Comparison of ENCODE assay signal across 9 cellular contexts in the genomic region with DNA sequence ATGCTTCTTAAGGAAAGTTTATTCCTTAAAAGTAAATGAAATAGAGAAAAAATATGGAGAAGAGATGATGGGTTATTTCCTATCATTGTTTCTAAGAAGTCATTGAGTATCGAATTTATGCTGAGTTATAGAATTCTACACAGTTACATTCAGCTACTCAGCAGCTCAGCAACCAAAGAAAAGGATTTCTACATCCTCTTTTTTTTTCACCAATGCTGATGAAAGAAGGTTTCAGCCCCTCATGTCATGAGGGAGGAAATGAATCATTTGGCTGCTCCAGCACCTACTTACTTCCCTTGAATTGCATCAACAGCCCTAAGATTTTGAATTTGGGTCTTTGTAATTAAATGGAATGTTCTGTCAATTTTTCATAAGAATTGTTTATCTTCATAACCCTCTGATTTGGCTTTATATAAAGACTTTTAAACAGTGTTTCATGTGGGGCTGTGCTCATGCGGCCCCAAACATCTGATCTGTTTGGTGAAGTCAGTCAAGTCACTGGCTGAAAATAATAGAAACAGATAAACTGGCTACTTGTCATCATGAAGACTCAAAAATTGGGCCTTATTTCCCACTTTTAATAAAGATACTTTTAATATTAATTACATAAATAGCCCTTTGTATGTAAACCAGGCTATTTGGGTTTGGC. TPM values are rescaled to one million over a fixed set of nuclear protein-coding genes. Genes with fewer than 3 reads are reported as not detected.
DNase-seq lines count a peak whose midpoint lies in the region; ATAC-seq and TF ChIP-seq lines count a peak whose summit lies in the region.
"Had no signal": no experiment of that assay in that cellular context is flagged by ENCODE, and none has a peak within 500 bp of the region (broad histone marks: within the 10 kb centered on the region; RNA-seq: fewer than 3 reads in every experiment).

No MANE protein-coding gene starts in this region.

- in situ Hi-C loops in SK-MEL-5 (cut with HindIII; ENCODE audit: low pct_unique_long_range_greater_than_20kb, low sequenced_read_pairs), result no loop called here

- H3K27ac ChIP-seq in dorsolateral prefrontal cortex, result no peak overlapping the region
- H3K27ac ChIP-seq: 22Rv1 had no signal

- peaks cover 0 to 9% (median 0%) of the 10 kb centered on the region in 45 donors for H3K27me3 ChIP-seq in dorsolateral prefrontal cortex

- intact Hi-C loops in dorsolateral prefrontal cortex (cut with DNase I), result no loop called here

- DNase-seq in NCI-H1694 treated with DMSO at 0.1 percent for 48 hours (lab: John Stamatoyannopoulos, UW) (peak; percentile 0), NCI-H1694 (lab: John Stamatoyannopoulos, UW) (no peak), SK-MEL-5 (ENCODE audit: low read depth, low spot score) (peak; percentile 73), hepatic stellate cell (ENCODE audit: low spot score) (peak; percentile 28), mucosa of gallbladder (ENCODE audit: low spot score) (no peak), dorsolateral prefrontal cortex (no peak), NCI-H2107 (lab: John Stamatoyannopoulos, UW) (no peak)

- ATAC-seq in HG03025 (IDR thresholded peaks at IDR 0.05; ENCODE audit: low FRiP score, unreplicated experiment), result peak; percentile 52

- no peak overlapping the region for H3K4me3 ChIP-seq in dorsolateral prefrontal cortex

- no peak for TF ChIP-seq CTCF in dorsolateral prefrontal cortex (IDR thresholded peaks at IDR 0.05 in 54 of 56, conservative IDR thresholded peaks at IDR 0.05 in 2 of 56; ENCODE audit: low read depth in 1 of 56, partially characterized antibody in 56 of 56)

RNA-seq across cellular contexts. Expression of a gene that starts 18.5 kb away (rescaled TPM):
- 64.6 and 67.2 TPM in 2 replicates for total RNA-seq in SK-MEL-5 (2014; rRNA removed; shearing (Covaris generic))
- polyA plus RNA-seq in SK-MEL-5 (2015; cell fraction: cytosol; rRNA removed), result 41.6 and 51.0 TPM in 2 replicates
- polyA plus RNA-seq in SK-MEL-5 (2015; cell fraction: nucleus; rRNA removed), result 23.1 and 26.6 TPM in 2 replicates
- total RNA-seq in mucosa of gallbladder, result 64.7 TPM
- total RNA-seq in dorsolateral prefrontal cortex, result 10 to 100 TPM; 33.1 to 80.2 (median 54.6) TPM

Comparison
In these comparisons a context has a peak if more than half of its experiments do, and no peak if none do; other contexts are left out.
1. DNase-seq: peak in NCI-H1694 treated with DMSO at 0.1 percent for 48 hours (single experiment), SK-MEL-5 (single experiment) and hepatic stellate cell (single experiment); none in NCI-H1694 (single experiment), mucosa of gallbladder (single experiment), dorsolateral prefrontal cortex (0 of 10) and NCI-H2107 (single experiment).